ENCODE assay signal across 20 cellular contexts in genomic region chr17:78075545-78075944, GRCh38.
"Had no signal": no experiment of that assay in that cellular context is flagged by ENCODE, and none has a peak within 500 bp of the region (broad histone marks: within the 10 kb centered on the region; RNA-seq: fewer than 3 reads in every experiment).

No MANE protein-coding gene starts in this region.

- H3K4me1 Mint-ChIP-seq: natural killer cell had no signal

- H3K27ac ChIP-seq: cardiac muscle cell, heart right ventricle, neutrophil, testis had no signal

- ATAC-seq: activated CD4-positive, CD25-positive, alpha-beta regulatory T cell treated with anti-CD3 and anti-CD28 coated beads, Interleukin-2, amount 50 U/mL, for 24 hours; heart right ventricle; left cardiac atrium; natural killer cell; stimulated activated naive CD8-positive, alpha-beta T cell treated with anti-CD3 and anti-CD28 coated beads, Interleukin-15, Interleukin-2, amounts not matched to agents 100 U/mL and 50 U/mL, for 24 hours had no signal

- H3K27me3 Mint-ChIP-seq: type B pancreatic cell had no signal

- H3K4me3 Mint-ChIP-seq: natural killer cell, type B pancreatic cell had no signal

- H3K27ac Mint-ChIP-seq: type B pancreatic cell had no signal

- DNase-seq: activated CD4-positive, alpha-beta T cell treated with anti-CD3 and anti-CD28 coated beads, Interleukin-2, amount 50 U/mL, for 1 hour; activated CD8-positive, alpha-beta memory T cell treated with anti-CD3 and anti-CD28 coated beads, Interleukin-2, amount 50 U/mL, for 4 hours; activated gamma-delta T cell treated with Interleukin-2 at 50 U/mL for 16 hours; activated T-cell treated with anti-CD3 and anti-CD28 coated beads, Interleukin-2, amount 50 U/mL, for 48 hours; erythroblast; heart right ventricle; left cardiac atrium; mesendoderm; natural killer cell; SIG-M5; stimulated activated CD4-positive, alpha-beta T cell treated with anti-CD3 and anti-CD28 coated beads, Interleukin-12 subunit alpha, Interleukin-12 subunit beta, amount 100 ng/mL, for 4 hours; stimulated activated CD4-positive, alpha-beta T cell treated with anti-CD3 and anti-CD28 coated beads, Interleukin-1b, Interleukin-23, amount 100 ng/mL, for 48 hours; stimulated activated naive CD8-positive, alpha-beta T cell treated with anti-CD3 and anti-CD28 coated beads, Interleukin-15, Interleukin-2, amounts not matched to agents 100 U/mL and 50 U/mL, for 24 hours; T-helper 1 cell; T1000; testis had no signal

- H3K9me3 Mint-ChIP-seq: natural killer cell, type B pancreatic cell had no signal
